ENCODE assay signal across 27 cellular contexts in genomic region chr22:27844256-27844655, GRCh38.
"Had no signal": no experiment of that assay in that cellular context is flagged by ENCODE, and none has a peak within 500 bp of the region (broad histone marks: within the 10 kb centered on the region; RNA-seq: fewer than 3 reads in every experiment).

No MANE protein-coding gene starts in this region.

- H3K36me3 ChIP-seq: colonic mucosa, lower lobe of right lung, prostate gland had no signal

- H3K27me3 ChIP-seq: colonic mucosa, esophagus squamous epithelium, heart right ventricle, left lung, neutrophil, sigmoid colon, stomach, tibial artery, upper lobe of left lung, vagina had no signal

- H3K27me3 Mint-ChIP-seq: naive thymus-derived CD8-positive, alpha-beta T cell had no signal

- H3K4me3 Mint-ChIP-seq: naive thymus-derived CD8-positive, alpha-beta T cell; stimulated activated effector memory CD8-positive, alpha-beta T cell treated with anti-CD3 and anti-CD28 coated beads, Interleukin-12 subunit alpha, Interleukin-12 subunit beta, amount 100 ng/mL, for 72 hours had no signal

- H3K27ac Mint-ChIP-seq: stimulated activated effector memory CD8-positive, alpha-beta T cell treated with anti-CD3 and anti-CD28 coated beads, Interleukin-12 subunit alpha, Interleukin-12 subunit beta, amount 100 ng/mL, for 72 hours had no signal

- DNase-seq: colonic mucosa; dermis blood vessel endothelial cell; effector memory CD4-positive, alpha-beta T cell; erythroblast; esophagus squamous epithelium; foreskin melanocyte; glutamatergic neuron; heart right ventricle; hippocampal formation; left cardiac atrium; left lung; lower lobe of right lung; naive thymus-derived CD8-positive, alpha-beta T cell; right cardiac atrium; stimulated activated CD4-positive, alpha-beta T cell treated with anti-CD3 and anti-CD28 coated beads, Interleukin-2, amount 100 ng/mL, for 24 hours; stimulated activated CD4-positive, alpha-beta T cell treated with anti-CD3 and anti-CD28 coated beads, Interleukin-4, amount 100 ng/mL, for 24 hours; stimulated activated naive CD4-positive, alpha-beta T cell treated with Interleukin-2 at 50 U/mL for 16 hours; stomach had no signal

- H3K9me3 Mint-ChIP-seq: naive thymus-derived CD8-positive, alpha-beta T cell; stimulated activated effector memory CD8-positive, alpha-beta T cell treated with anti-CD3 and anti-CD28 coated beads, Interleukin-12 subunit alpha, Interleukin-12 subunit beta, amount 100 ng/mL, for 72 hours had no signal

- H3K27ac ChIP-seq: colonic mucosa, esophagus squamous epithelium, left lung, lower lobe of right lung, neutrophil, prostate gland, tibial artery, upper lobe of left lung had no signal

- H3K4me1 ChIP-seq: colonic mucosa, left lung, prostate gland had no signal

- H3K4me3 ChIP-seq: colonic mucosa, esophagus squamous epithelium, heart right ventricle, left lung, lower lobe of right lung, prostate gland, sigmoid colon, stomach, tibial artery, upper lobe of left lung, vagina had no signal

- H3K9me3 ChIP-seq: colonic mucosa, esophagus squamous epithelium, heart right ventricle, left lung, lower lobe of right lung, neutrophil, prostate gland, sigmoid colon, stomach, tibial artery, upper lobe of left lung, vagina had no signal

- ATAC-seq: left lung; lower lobe of right lung; naive thymus-derived CD8-positive, alpha-beta T cell; stimulated activated effector memory CD8-positive, alpha-beta T cell treated with anti-CD3 and anti-CD28 coated beads, Interleukin-12 subunit alpha, Interleukin-12 subunit beta, amount 100 ng/mL, for 72 hours had no signal

- FAIRE-seq: endometrium, islet of Langerhans had no signal
